In genomic region chr4:179116011-179116410, GRCh38 we compare ENCODE assay signal across 14 cellular contexts.
A peak's percentile ranks its signal among the peaks of the same experiment; 100 is the strongest.
DNase-seq lines count a peak whose midpoint lies in the region; ATAC-seq, FAIRE-seq and TF ChIP-seq lines count a peak whose summit lies in the region.
"Had no signal": no experiment of that assay in that cellular context is flagged by ENCODE, and none has a peak within 500 bp of the region (broad histone marks: within the 10 kb centered on the region; RNA-seq: fewer than 3 reads in every experiment).

No MANE protein-coding gene starts in this region.

- no peak for TF ChIP-seq RAD21 in GM12878 (IDR thresholded peaks at IDR 0.05; ENCODE audit: insufficient read depth, low read depth, low read length)

- no peak overlapping the region for H2AK5ac ChIP-seq in mesendoderm (ENCODE audit: low read length)

- no peak for TF ChIP-seq CTCF in GM23338 (conservative IDR thresholded peaks at IDR 0.05; ENCODE audit: low read depth in 2 of 2)
- no peak for TF ChIP-seq CTCF in WTC11 (IDR thresholded peaks at IDR 0.05)
- no peak for TF ChIP-seq CTCF in GM12878 (IDR thresholded peaks at IDR 0.05 in 2 of 3, conservative IDR thresholded peaks at IDR 0.05 in 1 of 3; ENCODE audit: control insufficient read depth in 2 of 3, extremely low read depth in 1 of 3, insufficient read depth in 1 of 3, low read depth in 3 of 3, low read length in 3 of 3)
- TF ChIP-seq CTCF in glutamatergic neuron (IDR thresholded peaks at IDR 0.05; ENCODE audit: partially characterized antibody, unreplicated experiment) = no peak

- in situ Hi-C loops in GM12878 (cut with MboI) = no loop called here

- H2BK15ac ChIP-seq in mesendoderm (replicated peaks; ENCODE audit: low read depth) = no peak overlapping the region

- no peak for TF ChIP-seq POLR2A in GM12878 (IDR thresholded peaks at IDR 0.05; ENCODE audit: low read depth, low read length)

- H3K56ac ChIP-seq in mesendoderm (ENCODE audit: low read length) = no peak overlapping the region

- no peak for TF ChIP-seq EP300 in GM12878 (IDR thresholded peaks at IDR 0.05; ENCODE audit: borderline replicate concordance in 1 of 2, control insufficient read depth in 1 of 2, low read depth in 2 of 2, low read length in 2 of 2)

- H4K20me1 ChIP-seq in GM23338 (replicated peaks; ENCODE audit: insufficient read depth) = no peaks in the 10 kb centered on the region
- no peaks in the 10 kb centered on the region for H4K20me1 ChIP-seq in GM12878 (ENCODE audit: control insufficient read depth, insufficient read depth)

- H3K4me3 ChIP-seq in GM23338 (no peak overlapping the region), GM12878 (no peak overlapping the region), mesendoderm (ENCODE audit: low read length) (no peak overlapping the region)

- H3K9me3 ChIP-seq in GM12878 (replicated peaks; ENCODE audit: control insufficient read depth, insufficient read depth, low read length) = no peaks in the 10 kb centered on the region
- H3K9me3 ChIP-seq: BE2C had no signal

- POLR2A ChIA-PET in WTC11 (lab: Charles Lee) (no interaction called here), GM12878 (lab: Charles Lee) (interaction anchor here (0.7 to 1.0 kb wide), 2 partner anchors 11 to 135 kb away, joined by 3 read pairs; no protein-coding TSS in a partner anchor)

- no peak for FAIRE-seq in GM12878 (lab: Jason Lieb, UNC)
- FAIRE-seq: GM12892 had no signal

- H3K4me2 ChIP-seq in GM23338 (peak overlapping the region; percentile 24), GM12878 (ENCODE audit: control insufficient read depth, insufficient read depth) (no peak overlapping the region), mesendoderm (ENCODE audit: low read length) (no peak overlapping the region)

- no peak overlapping the region for H3K23ac ChIP-seq in mesendoderm (ENCODE audit: low read length)

- no peaks in the 10 kb centered on the region for H3K27me3 Mint-ChIP-seq in GM23338 (ENCODE audit: insufficient read depth, low read depth, poor library complexity)
- no peaks in the 10 kb centered on the region for H3K27me3 Mint-ChIP-seq in WTC11 (ENCODE audit: low read depth)
- H3K27me3 Mint-ChIP-seq in glutamatergic neuron (ENCODE audit: unreplicated experiment) = no peaks in the 10 kb centered on the region
- H3K27me3 Mint-ChIP-seq: CD4-positive, alpha-beta memory T cell had no signal

- H2BK120ac ChIP-seq in mesendoderm (ENCODE audit: low read depth, low read length) = no peak overlapping the region

- H3K9me2 ChIP-seq in GM23338 (ENCODE audit: insufficient read depth) = 0 out of 2 replicates have a peak, but pooled peaks cover under 1% of the 10 kb centered on the region

- SMC1A ChIA-PET in GM12878 (lab: Charles Lee; ENCODE audit: uncharacterized antibody, unreplicated experiment) = interaction anchor here (0.7 to 1.4 kb wide), 4 partner anchors 9 to 123 kb away, joined by 3 to 4 read pairs (median 4); no protein-coding TSS in a partner anchor

- H3K9me3 Mint-ChIP-seq in GM23338 (no peaks in the 10 kb centered on the region), WTC11 (no peaks in the 10 kb centered on the region), glutamatergic neuron (ENCODE audit: unreplicated experiment) (no peaks in the 10 kb centered on the region)

- H3K27ac Mint-ChIP-seq in GM23338 = 0 out of 2 replicates have a peak overlapping the region, but pooled peaks have one; percentile 39
- peak overlapping the region; percentile 7; the same call in 1 of the 2 replicates for H3K27ac Mint-ChIP-seq in WTC11
- no peak overlapping the region for H3K27ac Mint-ChIP-seq in glutamatergic neuron (ENCODE audit: unreplicated experiment)
- H3K27ac Mint-ChIP-seq: CD4-positive, alpha-beta memory T cell had no signal

- H3K79me1 ChIP-seq in mesendoderm (ENCODE audit: low read length) = no peaks in the 10 kb centered on the region

- H3F3A ChIP-seq in GM23338 (replicated peaks; ENCODE audit: low read depth) = no peaks in the 10 kb centered on the region

- no peak overlapping the region for H4K5ac ChIP-seq in mesendoderm (ENCODE audit: low read length)

- no peak overlapping the region for H3K9ac ChIP-seq in GM12878 (ENCODE audit: control insufficient read depth, insufficient read depth, low read length)
- H3K9ac ChIP-seq in mesendoderm (ENCODE audit: low read length) = no peak overlapping the region

- no peak overlapping the region for H3K4me3 Mint-ChIP-seq in GM23338
- H3K4me3 Mint-ChIP-seq in WTC11 = no peak overlapping the region
- no peak overlapping the region for H3K4me3 Mint-ChIP-seq in glutamatergic neuron (ENCODE audit: unreplicated experiment)
- H3K4me3 Mint-ChIP-seq: CD4-positive, alpha-beta memory T cell had no signal

- RAD21 ChIA-PET in GM12878 (lab: Charles Lee; ENCODE audit: unreplicated experiment) = no interaction called here

- H3K18ac ChIP-seq in mesendoderm (ENCODE audit: low read length) = peak overlapping the region; percentile 51

- intact Hi-C loops in GM12878 (cut with micrococcal nuclease; ENCODE audit: unreplicated experiment) = no loop called here

- no TSS peak for BruUV-seq in GM12878 (replicated peaks; lab: Mats Ljungman, UMichigan)

- no peak overlapping the region for H4K8ac ChIP-seq in mesendoderm (ENCODE audit: low read depth, low read length)

- 3% methylated on average over 2 of the region's 2 CpGs for WGBS in GM12878 (ENCODE audit: insufficient coverage, insufficient replicate concordance, low lambda C conversion rate, missing lambda C conversion rate)
- no CpG with 5 or more reads among the region's 2 CpGs for WGBS in mesendoderm (ENCODE audit: extremely low coverage, insufficient coverage, low lambda C conversion rate)

- no peak overlapping the region for H3K27ac ChIP-seq in GM23338 (ENCODE audit: low read depth)
- H3K27ac ChIP-seq in GM12878 (ENCODE audit: control insufficient read depth, insufficient read depth) = no peak overlapping the region
- no peak overlapping the region for H3K27ac ChIP-seq in mesendoderm (ENCODE audit: low read depth, low read length)
- H3K27ac ChIP-seq: C4-2B had no signal

- no peaks in the 10 kb centered on the region for H3K27me3 ChIP-seq in GM23338 (ENCODE audit: insufficient read depth)
- no peaks in the 10 kb centered on the region for H3K27me3 ChIP-seq in GM12878 (replicated peaks in 1 of 2; ENCODE audit: control insufficient read depth in 2 of 2, insufficient read depth in 2 of 2, low read length in 1 of 2)
- H3K27me3 ChIP-seq in mesendoderm (ENCODE audit: insufficient read depth, low read length, poor library complexity) = no peaks in the 10 kb centered on the region
- H3K27me3 ChIP-seq: BE2C had no signal

- H3K79me2 ChIP-seq in GM23338 (replicated peaks; ENCODE audit: insufficient read depth) (no peaks in the 10 kb centered on the region), GM12878 (ENCODE audit: control insufficient read depth, insufficient read depth, low read length) (no peaks in the 10 kb centered on the region), mesendoderm (ENCODE audit: control insufficient read depth, insufficient read depth, low read length) (no peaks in the 10 kb centered on the region)

- peaks cover 16% of the 10 kb centered on the region for H3K4me1 ChIP-seq in GM23338 (ENCODE audit: insufficient read depth)
- H3K4me1 ChIP-seq in GM12878 (ENCODE audit: control insufficient read depth, insufficient read depth, low read length) = no peaks in the 10 kb centered on the region
- H3K4me1 ChIP-seq in mesendoderm (ENCODE audit: control insufficient read depth, low read depth, low read length) = peaks cover 1% of the 10 kb centered on the region
- H3K4me1 ChIP-seq: BE2C had no signal

- H3K4me1 Mint-ChIP-seq in GM23338 (peaks cover 20% of the 10 kb centered on the region), WTC11 (peaks cover 20% of the 10 kb centered on the region), glutamatergic neuron (ENCODE audit: low read depth, unreplicated experiment) (peaks cover 4% of the 10 kb centered on the region)
- H3K4me1 Mint-ChIP-seq: CD4-positive, alpha-beta memory T cell had no signal

- CTCF ChIA-PET in WTC11 (lab: Charles Lee) (interaction anchor here (0.7 kb wide), 1 partner anchor 10 kb away, joined by 3 read pairs; no protein-coding TSS in a partner anchor), GM12878 (lab: Yijun Ruan, JAX) (interaction anchor here (1.0 to 1.2 kb wide), 2 partner anchors 12 to 192 kb away, joined by 3 read pairs; no protein-coding TSS in a partner anchor)

- no peak overlapping the region for H3K4ac ChIP-seq in mesendoderm (ENCODE audit: low read depth, low read length)

- H3K36me3 ChIP-seq in GM23338 (ENCODE audit: insufficient read depth) (no peaks in the 10 kb centered on the region), GM12878 (ENCODE audit: control insufficient read depth in 2 of 2, insufficient read depth in 2 of 2, low read length in 1 of 2) (no peaks in the 10 kb centered on the region), mesendoderm (ENCODE audit: control insufficient read depth, insufficient read depth, low read length) (no peaks in the 10 kb centered on the region)
- H3K36me3 ChIP-seq: BE2C had no signal

- H3K36me3 Mint-ChIP-seq in GM23338 (ENCODE audit: low read depth) = no peaks in the 10 kb centered on the region
- no peaks in the 10 kb centered on the region for H3K36me3 Mint-ChIP-seq in WTC11
- no peaks in the 10 kb centered on the region for H3K36me3 Mint-ChIP-seq in glutamatergic neuron (ENCODE audit: unreplicated experiment)
- H3K36me3 Mint-ChIP-seq: CD4-positive, alpha-beta memory T cell had no signal

- DNase-seq in GM23338 (ENCODE audit: low spot score) = peak; percentile 8
- DNase-seq in WTC11 (ENCODE audit: low spot score) = no peak
- no peak for DNase-seq in GM12878 (ENCODE audit: low read depth, low spot score)
- no peak for DNase-seq in mesendoderm
- DNase-seq in glutamatergic neuron = no peak
- no peak for DNase-seq in NCI-H1694 treated with DMSO at 0.1 percent for 48 hours (lab: John Stamatoyannopoulos, UW)
- no peak for DNase-seq in activated CD8-positive, alpha-beta memory T cell treated with anti-CD3 and anti-CD28 coated beads, Interleukin-2, amount 50 U/mL, for 4 hours
- DNase-seq: ACHN; BE2C; CD4-positive, alpha-beta memory T cell; DMS79 had no signal

- H2AFZ ChIP-seq in GM23338 = no peak overlapping the region
- H2AFZ ChIP-seq in GM12878 (ENCODE audit: control insufficient read depth, low read depth, low read length) = no peak overlapping the region

- no peak overlapping the region for H2BK5ac ChIP-seq in mesendoderm (ENCODE audit: low read length)

- ATAC-seq in GM23338 (no peak), WTC11 (no peak), GM12878 (peak; percentile 64)
- ATAC-seq: HCT116 had no signal

TF ChIP-seq in WTC11, 78 proteins besides CTCF, POLR2A, EP300 and RAD21 (continues in another document):
- no peak for TF ChIP-seq KAT7 (CRISPR knock-in tag; IDR thresholded peaks at IDR 0.05; ENCODE audit: borderline replicate concordance)
- no peak for TF ChIP-seq ZNF263 (CRISPR knock-in tag; IDR thresholded peaks at IDR 0.05; ENCODE audit: low read depth)
- no peak for TF ChIP-seq ZNF232 (CRISPR knock-in tag; IDR thresholded peaks at IDR 0.05)
- no peak for TF ChIP-seq SP1 (CRISPR knock-in tag; conservative IDR thresholded peaks at IDR 0.05)
- no peak for TF ChIP-seq TP53 (CRISPR knock-in tag; IDR thresholded peaks at IDR 0.05)

TF ChIP-seq in GM12878, 131 proteins besides CTCF, POLR2A, EP300 and RAD21 (continues in another document):
- TF ChIP-seq IKZF2 (IDR thresholded peaks at IDR 0.05) (no peak), ESRRA (IDR thresholded peaks at IDR 0.05; ENCODE audit: low read length) (no peak), EGR1 (IDR thresholded peaks at IDR 0.05; ENCODE audit: borderline replicate concordance in 1 of 2, low read depth in 2 of 2, low read length in 2 of 2) (no peak), MTA3 (IDR thresholded peaks at IDR 0.05; ENCODE audit: borderline replicate concordance, low read length) (no peak)
